In genomic region chr14:53810221-53810620, GRCh38 we compare ENCODE assay signal across 33 cellular contexts.
"Had no signal": no experiment of that assay in that cellular context is flagged by ENCODE, and none has a peak within 500 bp of the region (broad histone marks: within the 10 kb centered on the region; RNA-seq: fewer than 3 reads in every experiment).

No MANE protein-coding gene starts in this region.

- H3K27ac Mint-ChIP-seq: activated B cell treated with CpG ODN at 0.5 μM for 24 hours; activated CD8-positive, alpha-beta T cell treated with anti-CD3 and anti-CD28 coated beads for 36 hours; activated naive CD4-positive, alpha-beta T cell treated with anti-CD3 and anti-CD28 coated beads, Interleukin-2, amount 50 U/mL, for 24 hours; activated naive CD8-positive, alpha-beta T cell treated with anti-CD3 and anti-CD28 coated beads for 36 hours; activated naive CD8-positive, alpha-beta T cell treated with anti-CD3 and anti-CD28 coated beads, Interleukin-2, amount 50 U/mL, for 24 hours; activated T-helper 17 cell treated with anti-CD3 and anti-CD28 coated beads, Interleukin-2, amount 50 U/mL, for 72 hours; brain; dendritic cell treated with granulocyte-macrophage colony-stimulating factor and Interleukin-4, amounts not matched to agents 40 ng/mL and 50 ng/mL, for 4 days had no signal

- H3K9me3 Mint-ChIP-seq: activated naive CD8-positive, alpha-beta T cell treated with anti-CD3 and anti-CD28 coated beads for 36 hours; activated naive CD8-positive, alpha-beta T cell treated with anti-CD3 and anti-CD28 coated beads, Interleukin-2, amount 50 U/mL, for 24 hours; dendritic cell treated with granulocyte-macrophage colony-stimulating factor and Interleukin-4, amounts not matched to agents 40 ng/mL and 50 ng/mL, for 4 days had no signal

- H3K36me3 Mint-ChIP-seq: activated naive CD4-positive, alpha-beta T cell treated with anti-CD3 and anti-CD28 coated beads, Interleukin-2, amount 50 U/mL, for 24 hours; activated naive CD8-positive, alpha-beta T cell treated with anti-CD3 and anti-CD28 coated beads for 36 hours; brain had no signal

- H3K4me1 Mint-ChIP-seq: activated B cell treated with CpG ODN at 0.5 μM for 24 hours; activated naive CD4-positive, alpha-beta T cell treated with anti-CD3 and anti-CD28 coated beads, Interleukin-2, amount 50 U/mL, for 24 hours; activated naive CD8-positive, alpha-beta T cell treated with anti-CD3 and anti-CD28 coated beads for 36 hours; activated naive CD8-positive, alpha-beta T cell treated with anti-CD3 and anti-CD28 coated beads, Interleukin-2, amount 50 U/mL, for 24 hours; activated T-helper 17 cell treated with anti-CD3 and anti-CD28 coated beads, Interleukin-2, amount 50 U/mL, for 72 hours; central memory CD8-positive, alpha-beta T cell had no signal

- H3K9me3 ChIP-seq: adrenal gland, ascending aorta, breast epithelium, esophagus muscularis mucosa, gastrocnemius medialis, heart left ventricle had no signal

- H3K4me3 Mint-ChIP-seq: activated B cell treated with CpG ODN at 0.5 μM for 24 hours; activated CD8-positive, alpha-beta T cell treated with anti-CD3 and anti-CD28 coated beads for 36 hours; activated naive CD4-positive, alpha-beta T cell treated with anti-CD3 and anti-CD28 coated beads, Interleukin-2, amount 50 U/mL, for 24 hours; activated naive CD8-positive, alpha-beta T cell treated with anti-CD3 and anti-CD28 coated beads for 36 hours; activated naive CD8-positive, alpha-beta T cell treated with anti-CD3 and anti-CD28 coated beads, Interleukin-2, amount 50 U/mL, for 24 hours; activated T-cell treated with anti-CD3 and anti-CD28 coated beads, Interleukin-2, amount 50 U/mL, for 4 hours; activated T-helper 17 cell treated with anti-CD3 and anti-CD28 coated beads, Interleukin-2, amount 50 U/mL, for 72 hours; brain; central memory CD8-positive, alpha-beta T cell; dendritic cell treated with granulocyte-macrophage colony-stimulating factor and Interleukin-4, amounts not matched to agents 40 ng/mL and 50 ng/mL, for 4 days had no signal

- H3K4me3 ChIP-seq: adrenal gland, ascending aorta, breast epithelium, cardiac muscle cell, coronary artery, dorsolateral prefrontal cortex, esophagus muscularis mucosa, gastrocnemius medialis, heart left ventricle had no signal

- H3K27me3 ChIP-seq: adrenal gland, ascending aorta, breast epithelium, cardiac muscle cell, dorsolateral prefrontal cortex, esophagus muscularis mucosa, gastrocnemius medialis, heart left ventricle had no signal

- DNase-seq: activated B cell treated with CpG ODN at 0.5 μM for 24 hours; activated CD4-positive, alpha-beta T cell treated with anti-CD3 and anti-CD28 coated beads for 48 hours; activated CD4-positive, alpha-beta T cell treated with anti-CD3 and anti-CD28 coated beads, Interleukin-2, amount 50 U/mL, for 1 hour; activated CD4-positive, alpha-beta T cell treated with anti-CD3 and anti-CD28 coated beads, Interleukin-2, amount 50 U/mL, for 48 hours; activated CD8-positive, alpha-beta memory T cell treated with anti-CD3 and anti-CD28 coated beads for 24 hours; activated CD8-positive, alpha-beta T cell treated with anti-CD3 and anti-CD28 coated beads for 36 hours; activated effector memory CD4-positive, alpha-beta T cell treated with Interleukin-2 at 50 U/mL for 16 hours; activated gamma-delta T cell treated with Interleukin-2 at 50 U/mL for 16 hours; activated naive CD4-positive, alpha-beta T cell treated with Interleukin-2 at 50 U/mL for 16 hours; activated naive CD8-positive, alpha-beta T cell treated with anti-CD3 and anti-CD28 coated beads for 36 hours; activated naive CD8-positive, alpha-beta T cell treated with anti-CD3 and anti-CD28 coated beads, Interleukin-2, amount 50 U/mL, for 24 hours; activated T-cell treated with anti-CD3 and anti-CD28 coated beads, Interleukin-2, amount 50 U/mL, for 4 hours; adrenal gland; dorsolateral prefrontal cortex; effector memory CD4-positive, alpha-beta T cell; erythroblast; foreskin keratinocyte; gastrocnemius medialis; glutamatergic neuron; heart left ventricle; T-helper 2 cell; WERI-Rb-1 had no signal

- ATAC-seq: activated CD4-positive, CD25-positive, alpha-beta regulatory T cell treated with anti-CD3 and anti-CD28 coated beads, Interleukin-2, amount 50 U/mL, for 24 hours; activated CD8-positive, alpha-beta T cell treated with anti-CD3 and anti-CD28 coated beads for 36 hours; activated naive CD8-positive, alpha-beta T cell treated with anti-CD3 and anti-CD28 coated beads, Interleukin-2, amount 50 U/mL, for 24 hours; activated T-cell treated with anti-CD3 and anti-CD28 coated beads, Interleukin-2, amount 50 U/mL, for 4 hours; activated T-helper 17 cell treated with anti-CD3 and anti-CD28 coated beads, Interleukin-2, amount 50 U/mL, for 72 hours; foreskin keratinocyte; gastrocnemius medialis; heart left ventricle had no signal

- H3K36me3 ChIP-seq: adrenal gland, ascending aorta, breast epithelium, cardiac muscle cell, esophagus muscularis mucosa, gastrocnemius medialis, heart left ventricle, WERI-Rb-1 had no signal

- H3K27ac ChIP-seq: adrenal gland, ascending aorta, breast epithelium, cardiac muscle cell, coronary artery, dorsolateral prefrontal cortex, esophagus muscularis mucosa, foreskin keratinocyte, gastrocnemius medialis, heart left ventricle, WERI-Rb-1 had no signal

- H3K27me3 Mint-ChIP-seq: activated B cell treated with CpG ODN at 0.5 μM for 24 hours; activated CD8-positive, alpha-beta T cell treated with anti-CD3 and anti-CD28 coated beads for 36 hours; activated naive CD4-positive, alpha-beta T cell treated with anti-CD3 and anti-CD28 coated beads, Interleukin-2, amount 50 U/mL, for 24 hours; activated naive CD8-positive, alpha-beta T cell treated with anti-CD3 and anti-CD28 coated beads for 36 hours; activated naive CD8-positive, alpha-beta T cell treated with anti-CD3 and anti-CD28 coated beads, Interleukin-2, amount 50 U/mL, for 24 hours; activated T-helper 17 cell treated with anti-CD3 and anti-CD28 coated beads, Interleukin-2, amount 50 U/mL, for 72 hours; central memory CD8-positive, alpha-beta T cell; dendritic cell treated with granulocyte-macrophage colony-stimulating factor and Interleukin-4, amounts not matched to agents 40 ng/mL and 50 ng/mL, for 4 days had no signal

- H3K4me1 ChIP-seq: adrenal gland, ascending aorta, breast epithelium, esophagus muscularis mucosa, foreskin keratinocyte, gastrocnemius medialis had no signal
